Comparison of ENCODE assay signal across 8 cellular contexts in genomic region chr1:1435094-1435903, GRCh38. TPM values are rescaled to one million over a fixed set of nuclear protein-coding genes. Genes with fewer than 3 reads are reported as not detected.
DNase-seq lines count a peak whose midpoint lies in the region; ATAC-seq, FAIRE-seq and TF ChIP-seq lines count a peak whose summit lies in the region.

TSS of gene VWA1 (plus strand) at chr1:1435690. CDS start at chr1:1435749, 59 bp downstream.

- CTCF ChIA-PET in CD8-positive, alpha-beta memory T cell (lab: Charles Lee): no interaction called here
- CTCF ChIA-PET in WTC11 (lab: Charles Lee): interaction anchor here (1.0 to 2.2 kb wide), 2 partner anchors 20 to 33 kb away, joined by 4 to 12 read pairs; no protein-coding TSS in a partner anchor

- H3K9me3 ChIP-seq in CD8-positive, alpha-beta memory T cell (ENCODE audit: low read length): no peaks in the 10 kb centered on the region
- no peaks in the 10 kb centered on the region for H3K9me3 ChIP-seq in spleen

- H3K4me3 ChIP-seq in CD8-positive, alpha-beta memory T cell (ENCODE audit: low read length): peak within 1 kb of the TSS; percentile 22
- H3K4me3 ChIP-seq in cardiac fibroblast (replicated peaks in 1 of 2; ENCODE audit: low read depth in 2 of 2, low read length in 2 of 2) (peak within 1 kb of the TSS; percentile 49 to 55), spleen (peak within 1 kb of the TSS; percentile 23 to 71 (median 38))

- H3K27me3 ChIP-seq in CD8-positive, alpha-beta memory T cell (ENCODE audit: insufficient read depth, low read length, poor library complexity, severe bottlenecking): peaks cover 33% of the 10 kb centered on the region
- H3K27me3 ChIP-seq in spleen (replicated peaks in 1 of 7): peaks cover 0 to 97% (median 46%) of the 10 kb centered on the region in 7 donors

- peak within 1 kb of the TSS in 1 of 8 donors; percentile 68 for H3K27ac Mint-ChIP-seq in CD8-positive, alpha-beta memory T cell
- H3K27ac Mint-ChIP-seq in WTC11: peak within 1 kb of the TSS; percentile 84; the same call in 1 of the 2 replicates

- H3K9me3 Mint-ChIP-seq in CD8-positive, alpha-beta memory T cell: no peaks in the 10 kb centered on the region
- H3K9me3 Mint-ChIP-seq in WTC11: no peaks in the 10 kb centered on the region

- H3K4me1 Mint-ChIP-seq in CD8-positive, alpha-beta memory T cell: peaks cover 0 to 8% (median 0%) of the 10 kb centered on the region in 3 donors
- peaks cover 22% of the 10 kb centered on the region for H3K4me1 Mint-ChIP-seq in WTC11

- peaks cover 8% of the 10 kb centered on the region for H3K4me1 ChIP-seq in CD8-positive, alpha-beta memory T cell (ENCODE audit: insufficient read depth, low read length)
- peaks cover 38 to 78% (median 61%) of the 10 kb centered on the region in 6 donors for H3K4me1 ChIP-seq in spleen

- H3K36me3 Mint-ChIP-seq in CD8-positive, alpha-beta memory T cell: no peaks in the 10 kb centered on the region
- no peaks in the 10 kb centered on the region for H3K36me3 Mint-ChIP-seq in WTC11

- FAIRE-seq in HTR-8/SVneo (lab: Jason Lieb, UNC): peak; percentile 92

- TF ChIP-seq CTCF in WTC11 (IDR thresholded peaks at IDR 0.05) (no peak), cardiac fibroblast (IDR thresholded peaks at IDR 0.05; ENCODE audit: low read depth, low read length) (no peak), spleen (IDR thresholded peaks at IDR 0.05 in 8 of 11, conservative IDR thresholded peaks at IDR 0.05 in 3 of 11) (no peak)

- peak; percentile 37 to 65 (median 46) for DNase-seq in CD8-positive, alpha-beta memory T cell
- DNase-seq in HTR-8/SVneo (ENCODE audit: insufficient read length, low spot score) (peak; percentile 71), WTC11 (ENCODE audit: low spot score) (peak; percentile 69), cardiac fibroblast (ENCODE audit: low read depth in 2 of 2) (peak; percentile 55 to 70), iPS-NIHi7 (ENCODE audit: extremely low spot score) (peak; percentile 88), spleen (peak; percentile 86), NCI-H187 (lab: John Stamatoyannopoulos, UW) (no peak)
- DNase-seq in NK-92 treated with Interleukin-12 subunit alpha and Interleukin-12 subunit beta, amount 100 ng/mL, for 24 hours (lab: John Stamatoyannopoulos, UW): no peak

- POLR2A ChIA-PET in CD8-positive, alpha-beta memory T cell (lab: Charles Lee): no interaction called here
- POLR2A ChIA-PET in WTC11 (lab: Charles Lee): interaction anchor here (2.5 kb wide), 1 partner anchor 28 kb away, joined by 7 read pairs; no protein-coding TSS in a partner anchor

- intact Hi-C loops in spleen (cut with DNase I; ENCODE audit: low total_unique reads): no loop called here

- 9 to 28% (median 13%) methylated on average over 27 to 91 of the region's 91 CpGs for WGBS in spleen, 5 donors

- no peaks in the 10 kb centered on the region for H3K36me3 ChIP-seq in CD8-positive, alpha-beta memory T cell (ENCODE audit: insufficient read depth, low read length)
- H3K36me3 ChIP-seq in spleen: no peaks in the 10 kb centered on the region

- H3K27me3 Mint-ChIP-seq in CD8-positive, alpha-beta memory T cell: peaks cover 6 to 18% of the 10 kb centered on the region in 2 donors
- H3K27me3 Mint-ChIP-seq in WTC11 (ENCODE audit: low read depth): peaks cover 6% of the 10 kb centered on the region; the same call in 1 of the 2 replicates

- TF ChIP-seq POLR2A in spleen (IDR thresholded peaks at IDR 0.05): no peak

- peak within 1 kb of the TSS in 6 of 7 donors; percentile 34 to 82 (median 48) for H3K4me3 Mint-ChIP-seq in CD8-positive, alpha-beta memory T cell
- peak within 1 kb of the TSS; percentile 71 for H3K4me3 Mint-ChIP-seq in WTC11

- no peak within 1 kb of the TSS for H3K27ac ChIP-seq in CD8-positive, alpha-beta memory T cell (ENCODE audit: low read depth, low read length)
- H3K27ac ChIP-seq in spleen: peak within 1 kb of the TSS in 7 of 8 donors; percentile 17 to 82 (median 74)

- ATAC-seq in WTC11: peak; percentile 41

TF ChIP-seq in WTC11, 78 proteins besides CTCF, POLR2A, EP300 and RAD21 (continues in another document):
- TF ChIP-seq KAT7 (CRISPR knock-in tag; IDR thresholded peaks at IDR 0.05; ENCODE audit: borderline replicate concordance): no peak
- no peak for TF ChIP-seq CBFB (CRISPR knock-in tag; IDR thresholded peaks at IDR 0.05; ENCODE audit: low read depth)
- TF ChIP-seq ATF2 (CRISPR knock-in tag; IDR thresholded peaks at IDR 0.05; ENCODE audit: borderline replicate concordance, low read depth): no peak
- TF ChIP-seq IRF2 (CRISPR knock-in tag; IDR thresholded peaks at IDR 0.05; ENCODE audit: borderline replicate concordance, low read depth): no peak
- TF ChIP-seq MAX (CRISPR knock-in tag; IDR thresholded peaks at IDR 0.05): peak; percentile 43; the same call in 1 of the 2 replicates
- no peak for TF ChIP-seq ZNF396 (CRISPR knock-in tag; IDR thresholded peaks at IDR 0.05; ENCODE audit: borderline replicate concordance)
- TF ChIP-seq ATF3 (CRISPR knock-in tag; conservative IDR thresholded peaks at IDR 0.05): no peak
- peak; percentile 62; the same call in 1 of the 2 replicates for TF ChIP-seq FOXK1 (CRISPR knock-in tag; IDR thresholded peaks at IDR 0.05)
- no peak for TF ChIP-seq AR (CRISPR knock-in tag; IDR thresholded peaks at IDR 0.05)
- TF ChIP-seq NFATC4 (CRISPR knock-in tag; IDR thresholded peaks at IDR 0.05): no peak
- TF ChIP-seq ZNF121 (CRISPR knock-in tag; IDR thresholded peaks at IDR 0.05): peak; percentile 74; the same call in 1 of the 2 replicates
- TF ChIP-seq GRHL2 (CRISPR knock-in tag; IDR thresholded peaks at IDR 0.05; ENCODE audit: insufficient replicate concordance, severe bottlenecking): no peak
- TF ChIP-seq PRRX2 (CRISPR knock-in tag; IDR thresholded peaks at IDR 0.05): no peak
- TF ChIP-seq TP53 (CRISPR knock-in tag; IDR thresholded peaks at IDR 0.05): no peak
- no peak for TF ChIP-seq FOXJ3 (CRISPR knock-in tag; IDR thresholded peaks at IDR 0.05; ENCODE audit: borderline replicate concordance)

RNA-seq across cellular contexts. Expression of gene VWA1, which starts in this region (rescaled TPM):
- total RNA-seq in CD8-positive, alpha-beta memory T cell: under 1 TPM in 1 of 2 experiments, not detected in 1; 0.31 TPM
- polyA plus RNA-seq in CD8-positive, alpha-beta memory T cell: not detected
- total RNA-seq in WTC11 (2021) (28.3 to 35.5 TPM (median 28.3 TPM) in 3 replicates), spleen (10 to 100 TPM in 6 of 7 donors, 1 to 10 TPM in 1; 3.9 to 18.0 (median 13.1) TPM)
- polyA plus RNA-seq in spleen: 10 to 100 TPM in 2 of 3 donors, 1 to 10 TPM in 1; 4.1 to 12.7 (median 11.0) TPM

Comparison
In these comparisons a context has a peak if more than half of its experiments do, and no peak if none do; other contexts are left out.
1. Peak in DNase-seq and H3K4me3 ChIP-seq in CD8-positive, alpha-beta memory T cell; RNA of the gene not detected or under 1 TPM.
2. DNase-seq: peak in HTR-8/SVneo (single experiment), WTC11 (single experiment), cardiac fibroblast (2 of 2), iPS-NIHi7 (single experiment) and spleen (single experiment); none in NCI-H187 (0 of 2) and NK-92 treated with Interleukin-12 subunit alpha and Interleukin-12 subunit beta, amount 100 ng/mL, for 24 hours (single experiment).
3. Peak in every context shown above with its lines, with median percentiles within 50 percentile points of each other: H3K4me3 ChIP-seq.